In the genomic region with DNA sequence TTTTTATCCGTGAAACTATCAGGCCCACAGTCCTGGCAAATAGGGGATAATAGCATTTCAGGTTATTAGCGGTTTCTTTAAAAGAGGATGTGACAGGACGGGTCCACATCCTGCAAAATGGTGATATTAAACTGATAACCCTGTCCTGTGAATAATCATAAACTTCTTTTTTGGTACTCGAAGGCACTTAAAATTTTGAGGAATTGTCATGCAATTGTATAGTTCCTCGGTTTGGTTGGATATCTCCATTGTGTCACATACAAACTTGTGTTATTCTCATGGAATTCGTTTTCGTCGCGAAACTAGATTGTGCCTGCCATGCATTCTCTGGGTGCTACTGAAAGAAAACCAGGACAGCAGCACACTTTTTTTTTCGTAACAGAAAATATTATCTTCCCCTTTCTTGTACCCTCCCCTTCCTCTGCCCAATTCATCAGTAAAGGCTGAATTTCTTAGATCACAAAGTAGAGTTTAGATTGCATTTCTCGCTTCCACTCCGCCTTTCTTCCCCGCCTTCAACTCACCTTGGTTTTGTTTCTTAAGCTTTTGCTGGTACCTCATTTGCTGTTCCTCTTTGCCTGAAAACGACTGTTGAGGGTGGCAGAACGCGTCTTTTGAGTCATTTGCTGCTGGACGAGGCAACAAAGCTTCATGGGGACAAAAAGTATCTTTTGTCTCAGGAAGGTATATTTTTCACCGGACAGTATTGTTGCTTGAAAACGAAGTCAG, we compare ENCODE assay signal across 8 cellular contexts. TPM values are rescaled to one million over a fixed set of nuclear protein-coding genes. Genes with fewer than 3 reads are reported as not detected.
DNase-seq lines count a peak whose midpoint lies in the region; ATAC-seq, FAIRE-seq and TF ChIP-seq lines count a peak whose summit lies in the region.

No MANE protein-coding gene starts in this region.

- CTCF ChIA-PET in activated CD4-positive, alpha-beta T cell treated with anti-CD3 and anti-CD28 coated beads, Interleukin-2, amount 10 ng/mL, durations not matched to agents 7 days and 5 days (lab: Charles Lee) = no interaction called here

- H3K36me3 Mint-ChIP-seq in activated CD4-positive, alpha-beta T cell treated with anti-CD3 and anti-CD28 coated beads, Interleukin-2, amount 10 ng/mL, durations not matched to agents 7 days and 5 days (ENCODE audit: low read depth) = peaks cover 8% of the 10 kb centered on the region
- H3K36me3 Mint-ChIP-seq in T-helper 17 cell (ENCODE audit: low read depth) = no peaks in the 10 kb centered on the region

- no peak for TF ChIP-seq POLR2A in breast epithelium (IDR thresholded peaks at IDR 0.05)
- no peak for TF ChIP-seq POLR2A in H54 (IDR thresholded peaks at IDR 0.05; ENCODE audit: low read depth, low read length)

- no peak for ATAC-seq in T-helper 17 cell
- ATAC-seq in GM19467 (IDR thresholded peaks at IDR 0.05; ENCODE audit: unreplicated experiment) = no peak

- H3K36me3 ChIP-seq in breast epithelium = no peaks in the 10 kb centered on the region

- H3K27me3 Mint-ChIP-seq in activated CD4-positive, alpha-beta T cell treated with anti-CD3 and anti-CD28 coated beads, Interleukin-2, amount 10 ng/mL, durations not matched to agents 7 days and 5 days = no peaks in the 10 kb centered on the region
- H3K27me3 Mint-ChIP-seq in T-helper 17 cell = no peaks in the 10 kb centered on the region

- H3K27ac Mint-ChIP-seq in activated CD4-positive, alpha-beta T cell treated with anti-CD3 and anti-CD28 coated beads, Interleukin-2, amount 10 ng/mL, durations not matched to agents 7 days and 5 days = peak overlapping the region; percentile 51
- no peak overlapping the region for H3K27ac Mint-ChIP-seq in T-helper 17 cell

- peak overlapping the region; percentile 83 to 92 for H3K27ac ChIP-seq in breast epithelium

- no peak for TF ChIP-seq CTCF in breast epithelium (IDR thresholded peaks at IDR 0.05)

- POLR2A ChIA-PET in activated CD4-positive, alpha-beta T cell treated with anti-CD3 and anti-CD28 coated beads, Interleukin-2, amount 10 ng/mL, durations not matched to agents 7 days and 5 days (lab: Charles Lee) = interaction anchor here (0.6 kb wide), 1 partner anchor 29 kb away, joined by 4 read pairs; no protein-coding TSS in a partner anchor

- no peak overlapping the region for H3K4me3 Mint-ChIP-seq in activated CD4-positive, alpha-beta T cell treated with anti-CD3 and anti-CD28 coated beads, Interleukin-2, amount 10 ng/mL, durations not matched to agents 7 days and 5 days
- no peak overlapping the region for H3K4me3 Mint-ChIP-seq in T-helper 17 cell

- H3K27me3 ChIP-seq in breast epithelium = no peaks in the 10 kb centered on the region
- H3K27me3 ChIP-seq in mononuclear cell (ENCODE audit: insufficient read depth, low read length) = no peaks in the 10 kb centered on the region

- H3K4me1 Mint-ChIP-seq in activated CD4-positive, alpha-beta T cell treated with anti-CD3 and anti-CD28 coated beads, Interleukin-2, amount 10 ng/mL, durations not matched to agents 7 days and 5 days = peaks cover 39% of the 10 kb centered on the region
- H3K4me1 Mint-ChIP-seq in T-helper 17 cell = peaks cover 16% of the 10 kb centered on the region

- peak overlapping the region; percentile 84 for H3K4me3 ChIP-seq in Jurkat, Clone E6-1 (ENCODE audit: low read length)
- H3K4me3 ChIP-seq in breast epithelium (peak overlapping the region; percentile 90 to 93 (median 92)), mononuclear cell (ENCODE audit: low read length) (peak overlapping the region; percentile 74)

- FAIRE-seq in H54 (lab: Jason Lieb, UNC) = no peak

- DNase-seq in activated CD4-positive, alpha-beta T cell treated with anti-CD3 and anti-CD28 coated beads, Interleukin-2, amount 10 ng/mL, durations not matched to agents 7 days and 5 days = peak; percentile 12
- DNase-seq in activated CD4-positive, alpha-beta T cell treated with anti-CD3 and anti-CD28 coated beads for 4 hours = no peak
- no peak for DNase-seq in Jurkat, Clone E6-1 (ENCODE audit: low read depth, low spot score)
- DNase-seq in breast epithelium (ENCODE audit: low spot score in 2 of 2) (no peak), T-helper 17 cell (no peak), H54 (ENCODE audit: insufficient read length, low spot score) (no peak)

- intact Hi-C loops in breast epithelium (cut with DNase I; ENCODE audit: low total_unique reads) = no loop called here

- no peaks in the 10 kb centered on the region for H3K4me1 ChIP-seq in breast epithelium
- peaks cover 36% of the 10 kb centered on the region for H3K4me1 ChIP-seq in mononuclear cell (ENCODE audit: insufficient read depth, low read length)

- H3K9me3 ChIP-seq in breast epithelium (no peaks in the 10 kb centered on the region), mononuclear cell (ENCODE audit: low read depth, low read length) (no peaks in the 10 kb centered on the region), T-helper 17 cell (ENCODE audit: control insufficient read depth, low read length, poor library complexity, severe bottlenecking) (no peaks in the 10 kb centered on the region)

- H3K9me3 Mint-ChIP-seq in activated CD4-positive, alpha-beta T cell treated with anti-CD3 and anti-CD28 coated beads, Interleukin-2, amount 10 ng/mL, durations not matched to agents 7 days and 5 days = no peaks in the 10 kb centered on the region

RNA-seq across cellular contexts. Expression of a gene that starts 1.3 kb away (rescaled TPM):
- total RNA-seq in activated CD4-positive, alpha-beta T cell treated with anti-CD3 and anti-CD28 coated beads, Interleukin-2, amount 10 ng/mL, durations not matched to agents 7 days and 5 days = 10 to 100 TPM; 12.1 to 14.9 TPM
- 25.0 TPM for polyA plus RNA-seq in Jurkat, Clone E6-1 (2012; ENCODE audit: insufficient read depth, insufficient read length)
- 10 to 100 TPM; 36.4 to 46.4 (median 44.8) TPM for total RNA-seq in breast epithelium
- 28.2 TPM for total RNA-seq in mononuclear cell
- total RNA-seq in T-helper 17 cell = 1 to 10 TPM; 8.2 to 8.4 TPM
